8 cellular contexts compared by ENCODE assay signal in the genomic region with DNA sequence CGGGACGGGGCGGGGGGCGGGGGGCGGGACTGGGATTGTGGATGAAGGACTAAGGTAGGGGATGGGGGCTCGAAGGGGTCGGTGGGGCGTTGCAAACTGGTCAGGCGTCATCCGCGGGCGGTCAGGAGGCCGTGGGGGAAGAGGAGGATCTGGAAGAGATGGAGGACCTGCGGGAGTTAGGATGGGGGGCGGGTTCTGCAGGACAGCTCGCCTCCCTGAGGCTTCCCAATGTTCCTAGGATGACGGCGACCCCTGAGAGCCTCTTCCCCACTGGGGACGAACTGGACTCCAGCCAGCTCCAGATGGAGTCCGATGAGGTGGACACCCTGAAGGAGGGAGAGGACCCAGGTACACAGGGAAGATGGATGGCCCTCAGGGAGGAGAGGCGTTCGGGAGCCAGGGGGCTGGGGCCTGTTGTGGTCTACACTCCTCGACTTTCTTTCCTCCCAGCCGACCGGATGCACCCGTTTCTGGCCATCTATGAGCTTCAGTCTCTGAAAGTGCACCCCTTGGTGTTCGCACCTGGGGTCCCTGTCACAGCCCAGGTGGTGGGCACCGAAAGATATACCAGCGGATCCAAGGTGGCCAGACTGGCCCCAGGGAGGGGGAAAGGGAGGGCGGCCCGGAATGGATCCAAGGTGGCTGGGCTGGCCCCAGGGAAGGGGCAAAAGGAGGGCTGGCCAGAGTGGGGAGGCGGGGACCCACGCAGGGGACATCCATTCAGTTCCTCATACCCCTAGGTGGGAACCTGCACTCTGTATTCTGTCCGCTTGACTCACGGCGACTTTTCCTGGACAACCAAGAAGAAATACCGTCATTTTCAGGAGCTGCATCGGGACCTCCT. TPM values are rescaled to one million over a fixed set of nuclear protein-coding genes. Genes with fewer than 3 reads are reported as not detected.
DNase-seq lines count a peak whose midpoint lies in the region; ATAC-seq and TF ChIP-seq lines count a peak whose summit lies in the region.

No MANE protein-coding gene starts in this region.

- H3K9me3 ChIP-seq in AG04450 (ENCODE audit: control insufficient read depth, insufficient read depth, low read length) (no peaks in the 10 kb centered on the region; the same call in 1 of the 2 replicates), muscle layer of duodenum (ENCODE audit: control insufficient read depth in 1 of 2, low read length in 2 of 2) (no peaks in the 10 kb centered on the region)
- H3K9me3 ChIP-seq in effector memory CD4-positive, alpha-beta T cell (ENCODE audit: control insufficient read depth, low read length): no peaks in the 10 kb centered on the region

- H3K4me3 ChIP-seq in AG04450 (ENCODE audit: low read depth, low read length): peak overlapping the region; percentile 74
- H3K4me3 ChIP-seq in LNCaP clone FGC (ENCODE audit: low read depth, low read length): peak overlapping the region; percentile 74
- H3K4me3 ChIP-seq in effector memory CD4-positive, alpha-beta T cell (ENCODE audit: insufficient read depth, low read depth, low read length, poor library complexity, severe bottlenecking): peak overlapping the region; percentile 75
- peak overlapping the region; percentile 33 to 76 for H3K4me3 ChIP-seq in muscle layer of duodenum (ENCODE audit: low read depth in 1 of 2, low read length in 2 of 2)

- DNase-seq in AG04450 (ENCODE audit: low read depth, low spot score) (no peak), LNCaP clone FGC (ENCODE audit: low read depth) (no peak), NCI-H526 (lab: John Stamatoyannopoulos, UW) (no peak)
- no peak for DNase-seq in effector memory CD4-positive, alpha-beta T cell

- H3K27ac ChIP-seq in AG04450 (ENCODE audit: low read depth, low read length) (no peak overlapping the region), muscle layer of duodenum (ENCODE audit: low read length) (no peak overlapping the region)
- H3K27ac ChIP-seq in effector memory CD4-positive, alpha-beta T cell (ENCODE audit: insufficient read depth, low read length, poor library complexity, severe bottlenecking): peak overlapping the region; percentile 66

- H3K27me3 ChIP-seq in AG04450 (ENCODE audit: control insufficient read depth, insufficient read depth, low read length) (no peaks in the 10 kb centered on the region), muscle layer of duodenum (ENCODE audit: low read depth, low read length) (no peaks in the 10 kb centered on the region)
- H3K27me3 ChIP-seq in effector memory CD4-positive, alpha-beta T cell (replicated peaks; ENCODE audit: control insufficient read depth, insufficient read depth, low read length, poor library complexity, severe bottlenecking): no peaks in the 10 kb centered on the region

- H3K4me1 ChIP-seq in effector memory CD4-positive, alpha-beta T cell (ENCODE audit: control insufficient read depth, insufficient read depth, low read length, poor library complexity, severe bottlenecking): peaks cover 5% of the 10 kb centered on the region
- peaks cover 13 to 21% of the 10 kb centered on the region in 2 donors for H3K4me1 ChIP-seq in muscle layer of duodenum (ENCODE audit: control insufficient read depth in 1 of 2, insufficient read depth in 2 of 2, low read length in 2 of 2)

- H3K36me3 ChIP-seq in effector memory CD4-positive, alpha-beta T cell (ENCODE audit: control insufficient read depth, insufficient read depth, low read length): peaks cover 10% of the 10 kb centered on the region
- peaks cover 0 to 6% of the 10 kb centered on the region in 2 donors for H3K36me3 ChIP-seq in muscle layer of duodenum (ENCODE audit: control insufficient read depth in 1 of 2, insufficient read depth in 2 of 2, low read length in 2 of 2)

- POLR2A ChIA-PET in AG04450 (lab: Yijun Ruan, JAX): interaction anchor here (1.2 to 2.8 kb wide), 2 partner anchors 12 to 18 kb away, joined by 5 to 18 read pairs; a partner anchor contains a TSS

- CTCF ChIA-PET in AG04450 (lab: Charles Lee): interaction anchor here (0.6 to 2.3 kb wide), 3 partner anchors 18 to 394 kb away, joined by 3 to 9 read pairs (median 3); no protein-coding TSS in a partner anchor

- no peak for ATAC-seq in HG02885 (IDR thresholded peaks at IDR 0.05; ENCODE audit: poor library complexity, unreplicated experiment)
- ATAC-seq in HG03457 (IDR thresholded peaks at IDR 0.05; ENCODE audit: unreplicated experiment): no peak
- no peak for ATAC-seq in GM21390 (IDR thresholded peaks at IDR 0.05; ENCODE audit: unreplicated experiment)

- no peak for TF ChIP-seq CTCF in AG04450 (IDR thresholded peaks at IDR 0.05; ENCODE audit: low read depth, low read length)
- TF ChIP-seq CTCF in LNCaP clone FGC (IDR thresholded peaks at IDR 0.05; ENCODE audit: control insufficient read depth, extremely low read depth, insufficient read depth): no peak

RNA-seq across cellular contexts. Expression of a gene that starts 0.8 kb away (rescaled TPM):
- polyA plus RNA-seq in AG04450 (2011; rRNA removed): 18.9 and 22.2 TPM in 2 replicates
- 31.7 and 37.7 TPM in 2 replicates for polyA minus RNA-seq in AG04450 (2011; rRNA and poly(A)+ RNA removed)

RNA-seq across cellular contexts. Expression of a gene that starts 11.8 kb away (rescaled TPM):
- polyA plus RNA-seq in AG04450 (2011; rRNA removed): 222 and 245 TPM in 2 replicates
- polyA minus RNA-seq in AG04450 (2011; rRNA and poly(A)+ RNA removed): 166 and 199 TPM in 2 replicates

RNA-seq across cellular contexts. Expression of a gene that starts 19.0 kb away (rescaled TPM):
- not detected in 2 replicates for polyA plus RNA-seq in AG04450 (2011; rRNA removed)
- polyA minus RNA-seq in AG04450 (2011; rRNA and poly(A)+ RNA removed): not detected in 2 replicates

RNA-seq across cellular contexts. Expression of a gene that starts 21.6 kb away (rescaled TPM):
- polyA plus RNA-seq in AG04450 (2011; rRNA removed): 0.17 TPM in 1 of 2 replicates, not detected in the other
- not detected in 2 replicates for polyA minus RNA-seq in AG04450 (2011; rRNA and poly(A)+ RNA removed)
